In the genomic region with DNA sequence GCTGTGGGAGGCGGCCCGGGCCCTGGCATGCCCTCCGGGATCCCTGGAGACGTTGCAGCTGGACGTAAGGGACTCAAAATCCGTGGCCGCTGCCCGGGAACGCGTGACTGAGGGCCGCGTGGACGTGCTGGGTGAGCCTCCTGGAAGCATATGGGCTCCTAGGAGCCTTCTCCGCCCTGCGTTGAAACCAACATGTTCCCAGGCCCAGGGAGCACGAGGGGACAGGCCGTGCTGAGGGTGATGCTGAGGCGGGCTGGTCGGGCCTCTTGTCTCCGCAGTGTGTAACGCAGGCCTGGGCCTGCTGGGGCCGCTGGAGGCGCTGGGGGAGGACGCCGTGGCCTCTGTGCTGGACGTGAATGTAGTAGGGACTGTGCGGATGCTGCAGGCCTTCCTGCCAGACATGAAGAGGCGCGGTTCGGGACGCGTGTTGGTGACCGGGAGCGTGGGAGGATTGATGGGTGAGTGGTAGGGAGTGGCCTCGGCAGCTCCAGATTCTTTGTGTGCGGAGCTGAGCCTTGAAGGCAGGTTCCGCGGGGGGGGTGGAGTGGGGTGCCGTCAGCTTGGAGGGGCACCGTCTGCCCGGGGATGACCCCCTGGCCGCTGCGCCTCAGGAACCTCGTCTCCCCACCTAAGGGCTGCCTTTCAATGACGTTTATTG, we compare ENCODE assay signal across 9 cellular contexts. TPM values are rescaled to one million over a fixed set of nuclear protein-coding genes. Genes with fewer than 3 reads are reported as not detected.
A peak's percentile ranks its signal among the peaks of the same experiment; 100 is the strongest.
DNase-seq lines count a peak whose midpoint lies in the region; ATAC-seq, FAIRE-seq and TF ChIP-seq lines count a peak whose summit lies in the region.
"Had no signal": no experiment of that assay in that cellular context is flagged by ENCODE, and none has a peak within 500 bp of the region (broad histone marks: within the 10 kb centered on the region; RNA-seq: fewer than 3 reads in every experiment).

No MANE protein-coding gene starts in this region.

- TF ChIP-seq CTCF in GM12878 (IDR thresholded peaks at IDR 0.05 in 2 of 3, conservative IDR thresholded peaks at IDR 0.05 in 1 of 3; ENCODE audit: control insufficient read depth in 2 of 3, extremely low read depth in 1 of 3, insufficient read depth in 1 of 3, low read depth in 3 of 3, low read length in 3 of 3), result no peak

- peak overlapping the region; percentile 90 for H3K4me3 Mint-ChIP-seq in stimulated activated naive CD8-positive, alpha-beta T cell treated with anti-CD3 and anti-CD28 coated beads, Interleukin-15, Interleukin-2, amounts not matched to agents 100 ng/mL and 50 ng/mL, for 24 hours

- 96% methylated on average over 44 of the region's 45 CpGs for WGBS in GM12878 (ENCODE audit: insufficient coverage, insufficient replicate concordance, low lambda C conversion rate, missing lambda C conversion rate)
- no CpG with 5 or more reads among the region's 45 CpGs for WGBS in mesendoderm (ENCODE audit: extremely low coverage, insufficient coverage, low lambda C conversion rate)

- SMC1A ChIA-PET in GM12878 (lab: Charles Lee; ENCODE audit: uncharacterized antibody, unreplicated experiment), result no interaction called here

- peaks cover 9% of the 10 kb centered on the region for H3K4me1 ChIP-seq in GM12878 (ENCODE audit: control insufficient read depth, insufficient read depth, low read length)
- H3K4me1 ChIP-seq in mesendoderm (ENCODE audit: control insufficient read depth, low read depth, low read length), result peaks cover 2% of the 10 kb centered on the region

- BruUV-seq in GM12878 (replicated peaks; lab: Mats Ljungman, UMichigan), result no TSS peak

- H2BK15ac ChIP-seq in mesendoderm (replicated peaks; ENCODE audit: low read depth), result no peak overlapping the region

- no peak overlapping the region for H3K23ac ChIP-seq in mesendoderm (ENCODE audit: low read length)

- TF ChIP-seq POLR2A in GM12878 (IDR thresholded peaks at IDR 0.05; ENCODE audit: low read depth, low read length), result no peak

- H3K4ac ChIP-seq in mesendoderm (ENCODE audit: low read depth, low read length), result no peak overlapping the region

- no peak for FAIRE-seq in GM12878 (lab: Jason Lieb, UNC)

- H3K36me3 ChIP-seq in GM12878 (ENCODE audit: control insufficient read depth in 2 of 2, insufficient read depth in 2 of 2, low read length in 1 of 2) (no peaks in the 10 kb centered on the region; a peak in 1 of 4 replicates), mesendoderm (ENCODE audit: control insufficient read depth, insufficient read depth, low read length) (no peaks in the 10 kb centered on the region)
- H3K36me3 ChIP-seq: neutrophil had no signal

- H3K27ac ChIP-seq in GM12878 (ENCODE audit: control insufficient read depth, insufficient read depth) (no peak overlapping the region), mesendoderm (ENCODE audit: low read depth, low read length) (no peak overlapping the region)

- H3K4me3 ChIP-seq in GM12878 (peak overlapping the region; percentile 94; the same call in 1 of the 2 replicates), mesendoderm (ENCODE audit: low read length) (no peak overlapping the region)

- H3K27me3 ChIP-seq in GM12878 (replicated peaks in 1 of 2; ENCODE audit: control insufficient read depth in 2 of 2, insufficient read depth in 2 of 2, low read length in 1 of 2) (no peaks in the 10 kb centered on the region), mesendoderm (ENCODE audit: insufficient read depth, low read length, poor library complexity) (no peaks in the 10 kb centered on the region)

- H2AFZ ChIP-seq in GM12878 (ENCODE audit: control insufficient read depth, low read depth, low read length), result no peak overlapping the region

- RAD21 ChIA-PET in GM12878 (lab: Charles Lee; ENCODE audit: unreplicated experiment), result interaction anchor here (1.6 to 2.0 kb wide), 2 partner anchors 14 to 16 kb away, joined by 5 to 6 read pairs; no protein-coding TSS in a partner anchor

- no peak for DNase-seq in stimulated activated naive CD8-positive, alpha-beta T cell treated with anti-CD3 and anti-CD28 coated beads, Interleukin-15, Interleukin-2, amounts not matched to agents 100 U/mL and 50 U/mL, for 24 hours
- DNase-seq in GM12878 (ENCODE audit: low read depth, low spot score) (no peak), mesendoderm (peak; percentile 49), dedifferentiated amniotic fluid mesenchymal stem cell (ENCODE audit: extremely low spot score) (no peak), SHP77 treated with DMSO at 0.1 percent for 48 hours (lab: John Stamatoyannopoulos, UW) (no peak)
- no peak for DNase-seq in stimulated activated CD4-positive, alpha-beta T cell treated with anti-CD3 and anti-CD28 coated beads, Interleukin-2, amount 100 ng/mL, for 24 hours

- H3K79me2 ChIP-seq in GM12878 (ENCODE audit: control insufficient read depth, insufficient read depth, low read length) (peaks cover 16% of the 10 kb centered on the region), mesendoderm (ENCODE audit: control insufficient read depth, insufficient read depth, low read length) (no peaks in the 10 kb centered on the region)

- no peak for ATAC-seq in stimulated activated naive CD8-positive, alpha-beta T cell treated with anti-CD3 and anti-CD28 coated beads, Interleukin-15, Interleukin-2, amounts not matched to agents 100 U/mL and 50 U/mL, for 24 hours
- ATAC-seq in GM12878 (no peak), GM19035 (IDR thresholded peaks at IDR 0.05; ENCODE audit: unreplicated experiment) (no peak)

- H2BK5ac ChIP-seq in mesendoderm (ENCODE audit: low read length), result no peak overlapping the region

- H3K27me3 Mint-ChIP-seq in stimulated activated naive CD8-positive, alpha-beta T cell treated with anti-CD3 and anti-CD28 coated beads, Interleukin-15, Interleukin-2, amounts not matched to agents 100 ng/mL and 50 ng/mL, for 24 hours, result no peaks in the 10 kb centered on the region

- H3K18ac ChIP-seq in mesendoderm (ENCODE audit: low read length), result no peak overlapping the region

- H3K56ac ChIP-seq in mesendoderm (ENCODE audit: low read length), result peak overlapping the region; percentile 34

- no peaks in the 10 kb centered on the region for H3K9me3 ChIP-seq in GM12878 (replicated peaks; ENCODE audit: control insufficient read depth, insufficient read depth, low read length)
- H3K9me3 ChIP-seq: neutrophil had no signal

- H3K9ac ChIP-seq in GM12878 (ENCODE audit: control insufficient read depth, insufficient read depth, low read length) (no peak overlapping the region), mesendoderm (ENCODE audit: low read length) (no peak overlapping the region)

- no peak overlapping the region for H4K8ac ChIP-seq in mesendoderm (ENCODE audit: low read depth, low read length)

- TF ChIP-seq EP300 in GM12878 (IDR thresholded peaks at IDR 0.05; ENCODE audit: borderline replicate concordance in 1 of 2, control insufficient read depth in 1 of 2, low read depth in 2 of 2, low read length in 2 of 2), result no peak

- no peak overlapping the region for H4K5ac ChIP-seq in mesendoderm (ENCODE audit: low read length)

- peaks cover 27% of the 10 kb centered on the region for H3K4me1 Mint-ChIP-seq in stimulated activated naive CD8-positive, alpha-beta T cell treated with anti-CD3 and anti-CD28 coated beads, Interleukin-15, Interleukin-2, amounts not matched to agents 100 ng/mL and 50 ng/mL, for 24 hours (ENCODE audit: low read depth)

- H2AK5ac ChIP-seq in mesendoderm (ENCODE audit: low read length), result no peak overlapping the region

- H3K4me2 ChIP-seq in GM12878 (ENCODE audit: control insufficient read depth, insufficient read depth) (peak overlapping the region; percentile 89; the same call in 1 of the 2 replicates), mesendoderm (ENCODE audit: low read length) (no peak overlapping the region)

- POLR2A ChIA-PET in GM12878 (lab: Charles Lee), result interaction anchor here (1.4 kb wide), 1 partner anchor 11 kb away, joined by 4 read pairs; no protein-coding TSS in a partner anchor

- no peaks in the 10 kb centered on the region for H3K79me1 ChIP-seq in mesendoderm (ENCODE audit: low read length)

- H3K27ac Mint-ChIP-seq in stimulated activated naive CD8-positive, alpha-beta T cell treated with anti-CD3 and anti-CD28 coated beads, Interleukin-15, Interleukin-2, amounts not matched to agents 100 ng/mL and 50 ng/mL, for 24 hours, result peak overlapping the region; percentile 26

- H3K9me3 Mint-ChIP-seq in stimulated activated naive CD8-positive, alpha-beta T cell treated with anti-CD3 and anti-CD28 coated beads, Interleukin-15, Interleukin-2, amounts not matched to agents 100 ng/mL and 50 ng/mL, for 24 hours, result no peaks in the 10 kb centered on the region

- no peak overlapping the region for H2BK120ac ChIP-seq in mesendoderm (ENCODE audit: low read depth, low read length)

- intact Hi-C loops in GM12878 (cut with micrococcal nuclease; ENCODE audit: unreplicated experiment), result no loop called here

- in situ Hi-C loops in GM12878 (cut with MboI), result no loop called here

- CTCF ChIA-PET in GM12878 (lab: Yijun Ruan, JAX), result interaction anchor here (1.3 to 1.8 kb wide), 4 partner anchors 12 to 65 kb away, joined by 3 to 7 read pairs (median 4); a partner anchor contains a TSS

- no peaks in the 10 kb centered on the region for H4K20me1 ChIP-seq in GM12878 (ENCODE audit: control insufficient read depth, insufficient read depth)

- TF ChIP-seq RAD21 in GM12878 (IDR thresholded peaks at IDR 0.05; ENCODE audit: insufficient read depth, low read depth, low read length), result no peak

- H3K36me3 Mint-ChIP-seq in stimulated activated naive CD8-positive, alpha-beta T cell treated with anti-CD3 and anti-CD28 coated beads, Interleukin-15, Interleukin-2, amounts not matched to agents 100 ng/mL and 50 ng/mL, for 24 hours (ENCODE audit: low read depth), result peaks cover 4% of the 10 kb centered on the region

RNA-seq across cellular contexts. Expression of a gene that starts 0.6 kb away (rescaled TPM):
- total RNA-seq in GM12878 (2013; cell fraction: nucleolus; rRNA removed), result 1.6 and 2.3 TPM in 2 replicates
- total RNA-seq in GM12878 (2014; rRNA removed) (0.44 and 1.1 TPM in 2 replicates), GM12878 (2014; rRNA removed; fragmentation: Illumina TruSeq; extraction: Trizol) (0.14 and 0.36 TPM in 2 replicates), GM12878 (2021) (0.61 and 0.67 TPM in 2 replicates)
- polyA plus RNA-seq in GM12878 (2011; ENCODE audit: low read depth), result 0.63 TPM
- polyA plus RNA-seq in GM12878 (2011; rRNA removed) (0.19 and 0.29 TPM in 2 replicates), GM12878 (2014; fragmentation: Illumina TruSeq; extraction: Trizol) (0.06 and 0.15 TPM in 2 replicates), GM12878 (2014; fragmentation: Nextera tagmentation; extraction: Ambion mirVana) (under 1 TPM; 0.21 to 0.26 TPM), GM12878 (2014; rRNA removed) (0.22 and 0.47 TPM in 2 replicates), GM12878 (2016; fragmentation: Nextera tagmentation; extraction: Ambion mirVana) (1 to 10 TPM in 1 of 2 experiments, under 1 TPM in 1; 0.73 to 1.1 TPM)
- 0.39 and 0.65 TPM in 2 replicates for polyA plus RNA-seq in GM12878 (2011; cell fraction: cytosol; rRNA removed)
- 0.86 and 0.99 TPM in 2 replicates for polyA plus RNA-seq in GM12878 (2011; cell fraction: nucleus; rRNA removed)
- 0.53 and 0.89 TPM in 2 replicates for polyA plus RNA-seq in GM12878 (2012)
- 0.15 and 0.72 TPM in 2 replicates for polyA minus RNA-seq in GM12878 (2011; rRNA and poly(A)+ RNA removed)
- not detected in 2 replicates for polyA minus RNA-seq in GM12878 (2011; cell fraction: cytosol; rRNA and poly(A)+ RNA removed)
- polyA minus RNA-seq in GM12878 (2011; cell fraction: nucleus; rRNA and poly(A)+ RNA removed), result 0.60 and 1.7 TPM in 2 replicates
- 0.59 TPM for polyA plus RNA-seq in mesendoderm (2013, experiment 1 of 2)
- polyA plus RNA-seq in mesendoderm (2013, experiment 2 of 2), result 0.67 TPM

RNA-seq across cellular contexts. Expression of a gene that starts 8.7 kb away (rescaled TPM):
- 25.0 and 29.9 TPM in 2 replicates for total RNA-seq in GM12878 (2013; cell fraction: nucleolus; rRNA removed)
- total RNA-seq in GM12878 (2014; rRNA removed), result 27.8 and 31.3 TPM in 2 replicates
- 18.6 TPM in 2 replicates for total RNA-seq in GM12878 (2014; rRNA removed; fragmentation: Illumina TruSeq; extraction: Trizol)
- 81.9 and 88.5 TPM in 2 replicates for total RNA-seq in GM12878 (2021)
- 32.2 TPM for polyA plus RNA-seq in GM12878 (2011; ENCODE audit: low read depth)
- polyA plus RNA-seq in GM12878 (2011; rRNA removed), result 19.9 and 33.1 TPM in 2 replicates
- 43.3 and 50.8 TPM in 2 replicates for polyA plus RNA-seq in GM12878 (2011; cell fraction: cytosol; rRNA removed)
- 260 and 275 TPM in 2 replicates for polyA plus RNA-seq in GM12878 (2011; cell fraction: nucleus; rRNA removed)
- polyA plus RNA-seq in GM12878 (2012), result 64.1 and 86.9 TPM in 2 replicates
- polyA plus RNA-seq in GM12878 (2014; fragmentation: Illumina TruSeq; extraction: Trizol), result 28.0 and 38.1 TPM in 2 replicates
- 10 to 100 TPM; 39.8 to 46.6 TPM for polyA plus RNA-seq in GM12878 (2014; fragmentation: Nextera tagmentation; extraction: Ambion mirVana)
- polyA plus RNA-seq in GM12878 (2014; rRNA removed), result 52.5 and 57.8 TPM in 2 replicates
- 10 to 100 TPM; 88.1 to 93.9 TPM for polyA plus RNA-seq in GM12878 (2016; fragmentation: Nextera tagmentation; extraction: Ambion mirVana)
- 21.3 and 34.8 TPM in 2 replicates for polyA minus RNA-seq in GM12878 (2011; rRNA and poly(A)+ RNA removed)
- 23.2 and 23.4 TPM in 2 replicates for polyA minus RNA-seq in GM12878 (2011; cell fraction: cytosol; rRNA and poly(A)+ RNA removed)
- 28.2 and 43.9 TPM in 2 replicates for polyA minus RNA-seq in GM12878 (2011; cell fraction: nucleus; rRNA and poly(A)+ RNA removed)
- polyA plus RNA-seq in mesendoderm (2013, experiment 1 of 2), result 113 TPM
- polyA plus RNA-seq in mesendoderm (2013, experiment 2 of 2), result 116 TPM

RNA-seq across cellular contexts. Expression of a gene that starts 13.6 kb away (rescaled TPM):
- total RNA-seq in GM12878 (2013; cell fraction: nucleolus; rRNA removed), result 60.5 and 62.5 TPM in 2 replicates
- total RNA-seq in GM12878 (2014; rRNA removed) (37.1 and 39.5 TPM in 2 replicates), GM12878 (2014; rRNA removed; fragmentation: Illumina TruSeq; extraction: Trizol) (34.1 and 34.4 TPM in 2 replicates), GM12878 (2021) (38.3 and 41.5 TPM in 2 replicates)
- polyA plus RNA-seq in GM12878 (2011; ENCODE audit: low read depth), result 23.2 TPM
- polyA plus RNA-seq in GM12878 (2011; rRNA removed) (41.2 and 48.9 TPM in 2 replicates), GM12878 (2014; fragmentation: Illumina TruSeq; extraction: Trizol) (59.2 and 61.1 TPM in 2 replicates), GM12878 (2014; fragmentation: Nextera tagmentation; extraction: Ambion mirVana) (10 to 100 TPM; 38.3 to 49.1 TPM), GM12878 (2014; rRNA removed) (65.0 and 66.1 TPM in 2 replicates), GM12878 (2016; fragmentation: Nextera tagmentation; extraction: Ambion mirVana) (10 to 100 TPM; 40.6 to 47.4 TPM)
- 46.2 and 53.0 TPM in 2 replicates for polyA plus RNA-seq in GM12878 (2011; cell fraction: cytosol; rRNA removed)
- 103 and 133 TPM in 2 replicates for polyA plus RNA-seq in GM12878 (2011; cell fraction: nucleus; rRNA removed)
- polyA plus RNA-seq in GM12878 (2012), result 30.5 and 32.5 TPM in 2 replicates
- 65.2 and 81.9 TPM in 2 replicates for polyA minus RNA-seq in GM12878 (2011; rRNA and poly(A)+ RNA removed)
- polyA minus RNA-seq in GM12878 (2011; cell fraction: cytosol; rRNA and poly(A)+ RNA removed), result 16.7 and 28.9 TPM in 2 replicates
- 34.8 and 58.3 TPM in 2 replicates for polyA minus RNA-seq in GM12878 (2011; cell fraction: nucleus; rRNA and poly(A)+ RNA removed)
- 47.9 TPM for polyA plus RNA-seq in mesendoderm (2013, experiment 1 of 2)
- polyA plus RNA-seq in mesendoderm (2013, experiment 2 of 2), result 45.7 TPM

RNA-seq across cellular contexts. Expression of a gene that starts 17.2 kb away (rescaled TPM):
- 41.7 and 43.3 TPM in 2 replicates for total RNA-seq in GM12878 (2013; cell fraction: nucleolus; rRNA removed)
- total RNA-seq in GM12878 (2014; rRNA removed), result 19.0 and 23.1 TPM in 2 replicates
- 8.2 and 8.5 TPM in 2 replicates for total RNA-seq in GM12878 (2014; rRNA removed; fragmentation: Illumina TruSeq; extraction: Trizol)
- total RNA-seq in GM12878 (2021), result 25.8 and 27.4 TPM in 2 replicates
- 5.0 TPM for polyA plus RNA-seq in GM12878 (2011; ENCODE audit: low read depth)
- 4.6 and 9.3 TPM in 2 replicates for polyA plus RNA-seq in GM12878 (2011; rRNA removed)
- polyA plus RNA-seq in GM12878 (2011; cell fraction: cytosol; rRNA removed), result 13.1 and 20.9 TPM in 2 replicates
- 56.0 and 60.4 TPM in 2 replicates for polyA plus RNA-seq in GM12878 (2011; cell fraction: nucleus; rRNA removed)
- 13.8 and 15.5 TPM in 2 replicates for polyA plus RNA-seq in GM12878 (2012)
- 2.4 and 6.8 TPM in 2 replicates for polyA plus RNA-seq in GM12878 (2014; fragmentation: Illumina TruSeq; extraction: Trizol)
- under 1 TPM; 0.23 to 0.69 TPM for polyA plus RNA-seq in GM12878 (2014; fragmentation: Nextera tagmentation; extraction: Ambion mirVana)
- polyA plus RNA-seq in GM12878 (2014; rRNA removed), result 27.5 and 34.8 TPM in 2 replicates
- 10 to 100 TPM in 1 of 2 experiments, 1 to 10 TPM in 1; 2.9 to 19.6 TPM for polyA plus RNA-seq in GM12878 (2016; fragmentation: Nextera tagmentation; extraction: Ambion mirVana)
- 7.9 and 20.1 TPM in 2 replicates for polyA minus RNA-seq in GM12878 (2011; rRNA and poly(A)+ RNA removed)
- polyA minus RNA-seq in GM12878 (2011; cell fraction: cytosol; rRNA and poly(A)+ RNA removed), result 8.2 and 11.0 TPM in 2 replicates
- polyA minus RNA-seq in GM12878 (2011; cell fraction: nucleus; rRNA and poly(A)+ RNA removed), result 23.8 and 27.5 TPM in 2 replicates
- polyA plus RNA-seq in mesendoderm (2013, experiment 1 of 2), result 9.6 TPM
- 9.0 TPM for polyA plus RNA-seq in mesendoderm (2013, experiment 2 of 2)

RNA-seq across cellular contexts. Expression of a gene that starts 24.2 kb away (rescaled TPM):
- total RNA-seq in GM12878 (2013; cell fraction: nucleolus; rRNA removed), result 9.0 and 9.9 TPM in 2 replicates
- total RNA-seq in GM12878 (2014; rRNA removed), result 17.4 and 18.7 TPM in 2 replicates
- 12.0 and 12.1 TPM in 2 replicates for total RNA-seq in GM12878 (2014; rRNA removed; fragmentation: Illumina TruSeq; extraction: Trizol)
- 14.7 and 18.0 TPM in 2 replicates for total RNA-seq in GM12878 (2021)
- polyA plus RNA-seq in GM12878 (2011; ENCODE audit: low read depth), result 9.6 TPM
- polyA plus RNA-seq in GM12878 (2011; rRNA removed), result 13.5 and 15.0 TPM in 2 replicates
- 7.3 and 9.3 TPM in 2 replicates for polyA plus RNA-seq in GM12878 (2011; cell fraction: cytosol; rRNA removed)
- 29.3 and 29.5 TPM in 2 replicates for polyA plus RNA-seq in GM12878 (2011; cell fraction: nucleus; rRNA removed)
- 8.4 and 13.5 TPM in 2 replicates for polyA plus RNA-seq in GM12878 (2012)
- 25.9 and 28.5 TPM in 2 replicates for polyA plus RNA-seq in GM12878 (2014; fragmentation: Illumina TruSeq; extraction: Trizol)
- polyA plus RNA-seq in GM12878 (2014; fragmentation: Nextera tagmentation; extraction: Ambion mirVana), result 1 to 10 TPM; 6.8 to 7.1 TPM
- polyA plus RNA-seq in GM12878 (2014; rRNA removed), result 24.8 and 26.8 TPM in 2 replicates
- 10 to 100 TPM; 33.1 to 34.5 TPM for polyA plus RNA-seq in GM12878 (2016; fragmentation: Nextera tagmentation; extraction: Ambion mirVana)
- 10.9 and 11.5 TPM in 2 replicates for polyA minus RNA-seq in GM12878 (2011; rRNA and poly(A)+ RNA removed)
- 3.3 and 4.7 TPM in 2 replicates for polyA minus RNA-seq in GM12878 (2011; cell fraction: cytosol; rRNA and poly(A)+ RNA removed)
- 10.9 and 16.8 TPM in 2 replicates for polyA minus RNA-seq in GM12878 (2011; cell fraction: nucleus; rRNA and poly(A)+ RNA removed)
- 26.0 TPM for polyA plus RNA-seq in mesendoderm (2013, experiment 1 of 2)
- polyA plus RNA-seq in mesendoderm (2013, experiment 2 of 2), result 26.0 TPM
